In the genomic region with DNA sequence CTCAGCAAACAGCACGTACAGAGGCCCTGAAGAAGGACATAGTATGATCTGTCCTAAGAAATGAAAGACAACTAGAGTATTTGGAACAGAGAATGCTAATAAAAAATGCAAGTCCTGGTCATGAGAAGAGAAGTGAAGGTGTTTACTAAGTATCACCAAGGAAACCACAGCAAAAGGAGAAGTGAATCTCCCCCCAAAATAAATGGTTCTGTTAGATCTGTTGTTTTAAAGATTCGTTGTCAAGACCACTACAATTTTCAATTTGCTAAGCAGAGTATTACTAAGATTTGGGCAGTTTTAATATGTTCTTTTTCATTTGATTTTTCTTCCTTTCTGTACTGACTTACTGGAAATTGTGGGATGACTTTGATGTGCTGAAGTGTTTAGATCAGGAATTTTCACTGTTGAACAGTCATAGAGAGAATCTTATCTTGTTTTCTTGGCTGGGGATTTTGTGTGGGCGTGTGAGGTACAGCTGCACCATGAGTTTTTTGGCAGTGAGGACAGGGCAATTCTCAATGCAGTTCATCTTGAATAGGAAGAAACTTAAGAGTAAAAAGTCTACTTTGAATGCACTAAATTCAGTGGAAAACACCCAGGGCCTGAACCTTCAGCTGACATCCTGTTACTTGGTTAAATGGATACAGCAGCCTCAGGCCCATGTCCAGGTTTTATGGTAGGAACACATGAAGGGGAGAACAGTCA, we compare ENCODE assay signal across 9 cellular contexts.
DNase-seq lines count a peak whose midpoint lies in the region; ATAC-seq and TF ChIP-seq lines count a peak whose summit lies in the region.
"Had no signal": no experiment of that assay in that cellular context is flagged by ENCODE, and none has a peak within 500 bp of the region (broad histone marks: within the 10 kb centered on the region; RNA-seq: fewer than 3 reads in every experiment).

No MANE protein-coding gene starts in this region.

- no peak for TF ChIP-seq CTCF in WTC11 (IDR thresholded peaks at IDR 0.05)

- CTCF ChIA-PET in WTC11 (lab: Charles Lee): interaction anchor here (1.6 kb wide), 1 partner anchor 8 kb away, joined by 5 read pairs; no protein-coding TSS in a partner anchor

- no peak overlapping the region for H3K4me3 Mint-ChIP-seq in stimulated activated naive CD8-positive, alpha-beta T cell treated with anti-CD3 and anti-CD28 coated beads, Interleukin-15, amount 100 ng/mL, for 72 hours
- H3K4me3 Mint-ChIP-seq in WTC11: no peak overlapping the region
- H3K4me3 Mint-ChIP-seq: activated naive CD4-positive, alpha-beta T cell treated with anti-CD3 and anti-CD28 coated beads, Interleukin-2, amount 50 U/mL, for 24 hours had no signal

- peak; percentile 10 for DNase-seq in stimulated activated CD4-positive, alpha-beta T cell treated with anti-CD3 and anti-CD28 coated beads, Interleukin-1b, Interleukin-23, amount 100 ng/mL, for 48 hours
- DNase-seq in stimulated activated CD4-positive, alpha-beta T cell treated with anti-CD3 and anti-CD28 coated beads, Interleukin-12 subunit alpha, Interleukin-12 subunit beta, amount 100 ng/mL, for 4 hours: no peak
- DNase-seq in SIG-M5 (lab: John Stamatoyannopoulos, UW) (peak; percentile 69), foreskin melanocyte (peak; percentile 89), NCI-H2171 (lab: John Stamatoyannopoulos, UW) (no peak), WTC11 (ENCODE audit: low spot score) (no peak)
- DNase-seq in stimulated activated naive CD8-positive, alpha-beta T cell treated with anti-CD3 and anti-CD28 coated beads, Interleukin-15, amount 100 ng/mL, for 72 hours: no peak

- H3K36me3 Mint-ChIP-seq in WTC11: no peaks in the 10 kb centered on the region; the same call in 1 of the 2 replicates

- H3K4me1 Mint-ChIP-seq in stimulated activated naive CD8-positive, alpha-beta T cell treated with anti-CD3 and anti-CD28 coated beads, Interleukin-15, amount 100 ng/mL, for 72 hours: peaks cover 7% of the 10 kb centered on the region
- H3K4me1 Mint-ChIP-seq in WTC11: no peaks in the 10 kb centered on the region

- H3K9me3 Mint-ChIP-seq in stimulated activated naive CD8-positive, alpha-beta T cell treated with anti-CD3 and anti-CD28 coated beads, Interleukin-15, amount 100 ng/mL, for 72 hours: peaks cover 0 to 5% of the 10 kb centered on the region in 2 donors
- peaks cover 11% of the 10 kb centered on the region for H3K9me3 Mint-ChIP-seq in WTC11
- H3K9me3 Mint-ChIP-seq: activated naive CD4-positive, alpha-beta T cell treated with anti-CD3 and anti-CD28 coated beads, Interleukin-2, amount 50 U/mL, for 24 hours had no signal

- H3K27ac Mint-ChIP-seq in stimulated activated naive CD8-positive, alpha-beta T cell treated with anti-CD3 and anti-CD28 coated beads, Interleukin-15, amount 100 ng/mL, for 72 hours: no peak overlapping the region
- H3K27ac Mint-ChIP-seq in WTC11: no peak overlapping the region
- H3K27ac Mint-ChIP-seq: activated naive CD4-positive, alpha-beta T cell treated with anti-CD3 and anti-CD28 coated beads, Interleukin-2, amount 50 U/mL, for 24 hours had no signal

- POLR2A ChIA-PET in WTC11 (lab: Charles Lee): no interaction called here

- ATAC-seq in HG02938 (IDR thresholded peaks at IDR 0.05; ENCODE audit: unreplicated experiment) (peak; percentile 96), WTC11 (no peak)
- peak; percentile 78 for ATAC-seq in stimulated activated naive CD8-positive, alpha-beta T cell treated with anti-CD3 and anti-CD28 coated beads, Interleukin-15, amount 100 ng/mL, for 72 hours

- H3K27me3 Mint-ChIP-seq in stimulated activated naive CD8-positive, alpha-beta T cell treated with anti-CD3 and anti-CD28 coated beads, Interleukin-15, amount 100 ng/mL, for 72 hours: no peaks in the 10 kb centered on the region
- H3K27me3 Mint-ChIP-seq in WTC11 (ENCODE audit: low read depth): no peaks in the 10 kb centered on the region
- H3K27me3 Mint-ChIP-seq: activated naive CD4-positive, alpha-beta T cell treated with anti-CD3 and anti-CD28 coated beads, Interleukin-2, amount 50 U/mL, for 24 hours had no signal

TF ChIP-seq in WTC11, 78 proteins besides CTCF, POLR2A, EP300 and RAD21:
- TF ChIP-seq, protein P1, sequence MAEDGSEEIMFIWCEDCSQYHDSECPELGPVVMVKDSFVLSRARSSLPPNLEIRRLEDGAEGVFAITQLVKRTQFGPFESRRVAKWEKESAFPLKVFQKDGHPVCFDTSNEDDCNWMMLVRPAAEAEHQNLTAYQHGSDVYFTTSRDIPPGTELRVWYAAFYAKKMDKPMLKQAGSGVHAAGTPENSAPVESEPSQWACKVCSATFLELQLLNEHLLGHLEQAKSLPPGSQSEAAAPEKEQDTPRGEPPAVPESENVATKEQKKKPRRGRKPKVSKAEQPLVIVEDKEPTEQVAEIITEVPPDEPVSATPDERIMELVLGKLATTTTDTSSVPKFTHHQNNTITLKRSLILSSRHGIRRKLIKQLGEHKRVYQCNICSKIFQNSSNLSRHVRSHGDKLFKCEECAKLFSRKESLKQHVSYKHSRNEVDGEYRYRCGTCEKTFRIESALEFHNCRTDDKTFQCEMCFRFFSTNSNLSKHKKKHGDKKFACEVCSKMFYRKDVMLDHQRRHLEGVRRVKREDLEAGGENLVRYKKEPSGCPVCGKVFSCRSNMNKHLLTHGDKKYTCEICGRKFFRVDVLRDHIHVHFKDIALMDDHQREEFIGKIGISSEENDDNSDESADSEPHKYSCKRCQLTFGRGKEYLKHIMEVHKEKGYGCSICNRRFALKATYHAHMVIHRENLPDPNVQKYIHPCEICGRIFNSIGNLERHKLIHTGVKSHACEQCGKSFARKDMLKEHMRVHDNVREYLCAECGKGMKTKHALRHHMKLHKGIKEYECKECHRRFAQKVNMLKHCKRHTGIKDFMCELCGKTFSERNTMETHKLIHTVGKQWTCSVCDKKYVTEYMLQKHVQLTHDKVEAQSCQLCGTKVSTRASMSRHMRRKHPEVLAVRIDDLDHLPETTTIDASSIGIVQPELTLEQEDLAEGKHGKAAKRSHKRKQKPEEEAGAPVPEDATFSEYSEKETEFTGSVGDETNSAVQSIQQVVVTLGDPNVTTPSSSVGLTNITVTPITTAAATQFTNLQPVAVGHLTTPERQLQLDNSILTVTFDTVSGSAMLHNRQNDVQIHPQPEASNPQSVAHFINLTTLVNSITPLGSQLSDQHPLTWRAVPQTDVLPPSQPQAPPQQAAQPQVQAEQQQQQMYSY (CRISPR knock-in tag; IDR thresholded peaks at IDR 0.05): no peak
- TF ChIP-seq TCF7 (CRISPR knock-in tag; IDR thresholded peaks at IDR 0.05; ENCODE audit: low read depth): no peak
- TF ChIP-seq EMX1 (CRISPR knock-in tag; IDR thresholded peaks at IDR 0.05): no peak
- TF ChIP-seq SOX15 (CRISPR knock-in tag; IDR thresholded peaks at IDR 0.05): no peak
- no peak for TF ChIP-seq RELA (CRISPR knock-in tag; IDR thresholded peaks at IDR 0.05; ENCODE audit: borderline replicate concordance)
- TF ChIP-seq ZNF512 (CRISPR knock-in tag; IDR thresholded peaks at IDR 0.05; ENCODE audit: borderline replicate concordance): no peak
- TF ChIP-seq ZNF423 (CRISPR knock-in tag; IDR thresholded peaks at IDR 0.05): no peak
- no peak for TF ChIP-seq ZNF138 (CRISPR knock-in tag; conservative IDR thresholded peaks at IDR 0.05)
- TF ChIP-seq, protein P2, sequence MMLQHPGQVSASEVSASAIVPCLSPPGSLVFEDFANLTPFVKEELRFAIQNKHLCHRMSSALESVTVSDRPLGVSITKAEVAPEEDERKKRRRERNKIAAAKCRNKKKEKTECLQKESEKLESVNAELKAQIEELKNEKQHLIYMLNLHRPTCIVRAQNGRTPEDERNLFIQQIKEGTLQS (CRISPR knock-in tag; conservative IDR thresholded peaks at IDR 0.05): no peak
- no peak for TF ChIP-seq NFYB (CRISPR knock-in tag; conservative IDR thresholded peaks at IDR 0.05; ENCODE audit: low read depth)
- no peak for TF ChIP-seq E2F5 (CRISPR knock-in tag; IDR thresholded peaks at IDR 0.05)
- no peak for TF ChIP-seq NFE2L1 (CRISPR knock-in tag; IDR thresholded peaks at IDR 0.05)
- no peak for TF ChIP-seq KAT7 (CRISPR knock-in tag; IDR thresholded peaks at IDR 0.05; ENCODE audit: borderline replicate concordance)
- TF ChIP-seq ATF1 (CRISPR knock-in tag; IDR thresholded peaks at IDR 0.05): no peak
- no peak for TF ChIP-seq OVOL2 (CRISPR knock-in tag; IDR thresholded peaks at IDR 0.05; ENCODE audit: borderline replicate concordance)
- TF ChIP-seq FOXK1 (CRISPR knock-in tag; IDR thresholded peaks at IDR 0.05): no peak
- no peak for TF ChIP-seq ZBTB21 (CRISPR knock-in tag; IDR thresholded peaks at IDR 0.05; ENCODE audit: borderline replicate concordance)
- TF ChIP-seq ZNF396 (CRISPR knock-in tag; IDR thresholded peaks at IDR 0.05; ENCODE audit: borderline replicate concordance): no peak
- no peak for TF ChIP-seq ESRRA (CRISPR knock-in tag; IDR thresholded peaks at IDR 0.05; ENCODE audit: borderline replicate concordance)
- TF ChIP-seq TP53 (CRISPR knock-in tag; IDR thresholded peaks at IDR 0.05): no peak

Comparison
In these comparisons a context has a peak if more than half of its experiments do, and no peak if none do; other contexts are left out.
1. DNase-seq: peak in stimulated activated CD4-positive, alpha-beta T cell treated with anti-CD3 and anti-CD28 coated beads, Interleukin-1b, Interleukin-23, amount 100 ng/mL, for 48 hours (single experiment), SIG-M5 (single experiment) and foreskin melanocyte (single experiment); none in stimulated activated CD4-positive, alpha-beta T cell treated with anti-CD3 and anti-CD28 coated beads, Interleukin-12 subunit alpha, Interleukin-12 subunit beta, amount 100 ng/mL, for 4 hours (single experiment), stimulated activated naive CD8-positive, alpha-beta T cell treated with anti-CD3 and anti-CD28 coated beads, Interleukin-15, amount 100 ng/mL, for 72 hours (0 of 2), NCI-H2171 (single experiment) and WTC11 (single experiment).